Comparison of ENCODE assay signal across 30 cellular contexts in genomic region chr5:43642428-43642827, GRCh38. TPM values are rescaled to one million over a fixed set of nuclear protein-coding genes. Genes with fewer than 3 reads are reported as not detected.
A peak's percentile ranks its signal among the peaks of the same experiment; 100 is the strongest.
DNase-seq lines count a peak whose midpoint lies in the region; ATAC-seq and TF ChIP-seq lines count a peak whose summit lies in the region.
"Had no signal": no experiment of that assay in that cellular context is flagged by ENCODE, and none has a peak within 500 bp of the region (broad histone marks: within the 10 kb centered on the region; RNA-seq: fewer than 3 reads in every experiment).

No MANE protein-coding gene starts in this region.

- in situ Hi-C loops in gastrocnemius medialis (cut with MboI; ENCODE audit: low sequenced_read_pairs in 4 of 4): no loop called here

- peaks cover 68% of the 10 kb centered on the region for H3K4me1 ChIP-seq in adipocyte (ENCODE audit: control insufficient read depth, insufficient read depth, low read length)
- peaks cover 33 to 52% of the 10 kb centered on the region in 2 donors for H3K4me1 ChIP-seq in gastrocnemius medialis
- H3K4me1 ChIP-seq in mesenchymal stem cell (ENCODE audit: control insufficient read depth, insufficient read depth, low read depth, low read length): no peaks in the 10 kb centered on the region
- H3K4me1 ChIP-seq: body of pancreas, prostate gland had no signal

- DNase-seq in DMS79 (lab: John Stamatoyannopoulos, UW): peak; percentile 1
- no peak for DNase-seq in DMS79 treated with DMSO at 0.1 percent for 48 hours (lab: John Stamatoyannopoulos, UW)
- DNase-seq in adipocyte (ENCODE audit: low read depth): peak; percentile 69
- DNase-seq in fibroblast of the aortic adventitia (ENCODE audit: low read depth): peak; percentile 19
- no peak for DNase-seq in gastrocnemius medialis
- DNase-seq in mesenchymal stem cell: no peak
- DNase-seq in activated T-helper 1 cell treated with anti-CD3 and anti-CD28 coated beads, Interleukin-12 subunit alpha, Interleukin-12 subunit beta, Interleukin-2, Interleukin-4 antibody, amounts not matched to agents 30 ng/mL and 10 ng/mL and 1 ng/mL, durations not matched to agents 14 hours and 24 hours and 36 hours (ENCODE audit: low spot score): no peak
- no peak for DNase-seq in ecto neural progenitor cell (ENCODE audit: low spot score)
- DNase-seq: 8988T; activated CD4-positive, alpha-beta memory T cell treated with anti-CD3 and anti-CD28 coated beads for 36 hours; activated CD4-positive, CD25-positive, alpha-beta regulatory T cell treated with anti-CD3 and anti-CD28 coated beads, Interleukin-2, amount 50 U/mL, for 72 hours; activated naive CD4-positive, alpha-beta T cell treated with Interleukin-2 at 50 U/mL for 16 hours; activated T-cell treated with anti-CD3 and anti-CD28 coated beads, Interleukin-2, amount 50 U/mL, for 72 hours; body of pancreas; cerebellar nuclear complex; GOT3; HFFc6; naive B cell; NCI-H1092 treated with DMSO at 0.1 percent for 48 hours; NCI-H187; NCI-H524 treated with DMSO at 0.1 percent for 48 hours; PC-3; SHP77; stimulated activated CD4-positive, alpha-beta T cell treated with anti-CD3 and anti-CD28 coated beads, Interleukin-4, amount 100 ng/mL, for 24 hours had no signal

- H3K23ac ChIP-seq in mesenchymal stem cell (ENCODE audit: low read length in 2 of 2): no peak overlapping the region

- H2AFZ ChIP-seq in mesenchymal stem cell (ENCODE audit: low read depth, low read length): no peak overlapping the region

- peaks cover 12% of the 10 kb centered on the region for H3K79me1 ChIP-seq in mesenchymal stem cell (replicated peaks; ENCODE audit: low read length, poor library complexity, severe bottlenecking)

- no peaks in the 10 kb centered on the region for H3K9me3 ChIP-seq in adipocyte (ENCODE audit: control insufficient read depth, low read length)
- no peaks in the 10 kb centered on the region for H3K9me3 ChIP-seq in gastrocnemius medialis
- H3K9me3 ChIP-seq in mesenchymal stem cell (ENCODE audit: control insufficient read depth, low read length): no peaks in the 10 kb centered on the region
- H3K9me3 ChIP-seq: body of pancreas, neutrophil, prostate gland had no signal

- H3K4ac ChIP-seq in mesenchymal stem cell (ENCODE audit: low read depth in 1 of 2, low read length in 2 of 2): no peak overlapping the region

- H3K27me3 Mint-ChIP-seq in activated T-helper 1 cell treated with anti-CD3 and anti-CD28 coated beads, Interleukin-12 subunit alpha, Interleukin-12 subunit beta, Interleukin-2, Interleukin-4 antibody, amounts not matched to agents 30 ng/mL and 10 ng/mL and 1 ng/mL, durations not matched to agents 14 hours and 24 hours and 36 hours (ENCODE audit: insufficient read depth): no peaks in the 10 kb centered on the region
- H3K27me3 Mint-ChIP-seq: activated CD4-positive, alpha-beta memory T cell treated with anti-CD3 and anti-CD28 coated beads for 36 hours; naive B cell; type B pancreatic cell had no signal

- H3K36me3 ChIP-seq in adipocyte (ENCODE audit: control insufficient read depth, insufficient read depth, low read length, severe bottlenecking) (peaks cover 9% of the 10 kb centered on the region), gastrocnemius medialis (peaks cover 0 to 28% of the 10 kb centered on the region in 2 donors), mesenchymal stem cell (ENCODE audit: control insufficient read depth in 1 of 2, insufficient read depth in 2 of 2, low read depth in 1 of 2, low read length in 2 of 2) (peaks cover 3 to 21% of the 10 kb centered on the region in 2 experiments)
- H3K36me3 ChIP-seq: prostate gland had no signal

- no peak for TF ChIP-seq POLR2A in gastrocnemius medialis (IDR thresholded peaks at IDR 0.05)

- no peak overlapping the region for H3K27ac Mint-ChIP-seq in activated T-helper 1 cell treated with anti-CD3 and anti-CD28 coated beads, Interleukin-12 subunit alpha, Interleukin-12 subunit beta, Interleukin-2, Interleukin-4 antibody, amounts not matched to agents 30 ng/mL and 10 ng/mL and 1 ng/mL, durations not matched to agents 14 hours and 24 hours and 36 hours
- H3K27ac Mint-ChIP-seq: activated CD4-positive, alpha-beta memory T cell treated with anti-CD3 and anti-CD28 coated beads for 36 hours; activated T-cell treated with anti-CD3 and anti-CD28 coated beads, Interleukin-2, amount 50 U/mL, for 72 hours; mesothelial cell of epicardium; T-helper 2 cell treated with Interferon-gamma antibody and Interleukin-4, amounts not matched to agents 5 μg/mL and 100 μg/mL, for 36 hours; type B pancreatic cell had no signal

- H3K18ac ChIP-seq in mesenchymal stem cell (ENCODE audit: low read depth in 1 of 2, low read length in 2 of 2): no peak overlapping the region

- intact Hi-C loops in gastrocnemius medialis (cut with DNase I; ENCODE audit: low total_unique reads): no loop called here
- intact Hi-C loops in activated T-helper 1 cell treated with anti-CD3 and anti-CD28 coated beads, Interleukin-12 subunit alpha, Interleukin-12 subunit beta, Interleukin-2, Interleukin-4 antibody, amounts not matched to agents 30 ng/mL and 10 ng/mL and 1 ng/mL, durations not matched to agents 14 hours and 24 hours and 36 hours (cut with micrococcal nuclease): no loop called here

- H2BK12ac ChIP-seq in mesenchymal stem cell (ENCODE audit: low read length in 2 of 2): no peak overlapping the region

- no peak overlapping the region for H2BK15ac ChIP-seq in mesenchymal stem cell (ENCODE audit: low read depth, poor library complexity, severe bottlenecking)

- H3K36me3 Mint-ChIP-seq in activated T-helper 1 cell treated with anti-CD3 and anti-CD28 coated beads, Interleukin-12 subunit alpha, Interleukin-12 subunit beta, Interleukin-2, Interleukin-4 antibody, amounts not matched to agents 30 ng/mL and 10 ng/mL and 1 ng/mL, durations not matched to agents 14 hours and 24 hours and 36 hours (ENCODE audit: low read depth): peaks cover 8% of the 10 kb centered on the region
- H3K36me3 Mint-ChIP-seq: type B pancreatic cell had no signal

- H2BK5ac ChIP-seq in mesenchymal stem cell (ENCODE audit: low read depth, low read length, poor library complexity, severe bottlenecking): no peak overlapping the region

- 98% methylated on average over 2 of the region's 2 CpGs for WGBS in mesenchymal stem cell

- H3K4me3 ChIP-seq in adipocyte (ENCODE audit: low read length) (no peak overlapping the region), fibroblast of the aortic adventitia (ENCODE audit: low read depth, low read length) (no peak overlapping the region), gastrocnemius medialis (no peak overlapping the region), mesenchymal stem cell (ENCODE audit: insufficient read depth in 1 of 2, low read depth in 1 of 2, low read length in 2 of 2) (no peak overlapping the region)
- H3K4me3 ChIP-seq: body of pancreas, prostate gland had no signal

- peak overlapping the region; percentile 15 for H3K9ac ChIP-seq in adipocyte (ENCODE audit: low read length)
- H3K9ac ChIP-seq in mesenchymal stem cell (ENCODE audit: low read length): no peak overlapping the region

- H3K14ac ChIP-seq in mesenchymal stem cell (ENCODE audit: low read length in 2 of 2): no peak overlapping the region

- H2AK5ac ChIP-seq in mesenchymal stem cell (ENCODE audit: low read length, severe bottlenecking): no peak overlapping the region

- no peak overlapping the region for H3K4me2 ChIP-seq in mesenchymal stem cell (ENCODE audit: low read length, poor library complexity, severe bottlenecking)

- no peak overlapping the region for H3K4me3 Mint-ChIP-seq in activated T-helper 1 cell treated with anti-CD3 and anti-CD28 coated beads, Interleukin-12 subunit alpha, Interleukin-12 subunit beta, Interleukin-2, Interleukin-4 antibody, amounts not matched to agents 30 ng/mL and 10 ng/mL and 1 ng/mL, durations not matched to agents 14 hours and 24 hours and 36 hours
- H3K4me3 Mint-ChIP-seq: activated CD4-positive, alpha-beta memory T cell treated with anti-CD3 and anti-CD28 coated beads for 36 hours; activated T-cell treated with anti-CD3 and anti-CD28 coated beads, Interleukin-2, amount 50 U/mL, for 72 hours; HFFc6; mesothelial cell of epicardium; naive B cell; T-helper 2 cell treated with Interferon-gamma antibody and Interleukin-4, amounts not matched to agents 5 μg/mL and 100 μg/mL, for 36 hours; type B pancreatic cell had no signal

- H3K27me3 ChIP-seq in adipocyte (replicated peaks; ENCODE audit: control insufficient read depth, insufficient read depth, low read length): no peaks in the 10 kb centered on the region
- no peaks in the 10 kb centered on the region for H3K27me3 ChIP-seq in gastrocnemius medialis
- H3K27me3 ChIP-seq in mesenchymal stem cell (ENCODE audit: control insufficient read depth in 1 of 2, insufficient read depth in 1 of 2, low read length in 2 of 2): no peaks in the 10 kb centered on the region
- H3K27me3 ChIP-seq: body of pancreas, neutrophil had no signal

- H4K8ac ChIP-seq in mesenchymal stem cell (ENCODE audit: low read length): no peak overlapping the region

- H3K4me1 Mint-ChIP-seq in activated T-helper 1 cell treated with anti-CD3 and anti-CD28 coated beads, Interleukin-12 subunit alpha, Interleukin-12 subunit beta, Interleukin-2, Interleukin-4 antibody, amounts not matched to agents 30 ng/mL and 10 ng/mL and 1 ng/mL, durations not matched to agents 14 hours and 24 hours and 36 hours (ENCODE audit: low read depth): no peaks in the 10 kb centered on the region
- H3K4me1 Mint-ChIP-seq: mesothelial cell of epicardium had no signal

- H2BK120ac ChIP-seq in mesenchymal stem cell (ENCODE audit: low read depth, low read length): no peak overlapping the region

- no peak for ATAC-seq in gastrocnemius medialis
- ATAC-seq: activated T-cell treated with anti-CD3 and anti-CD28 coated beads, Interleukin-2, amount 50 U/mL, for 72 hours; body of pancreas; PC-3 had no signal

- H4K91ac ChIP-seq in mesenchymal stem cell (ENCODE audit: low read length): no peak overlapping the region

- no peak for TF ChIP-seq CTCF in fibroblast of the aortic adventitia (IDR thresholded peaks at IDR 0.05; ENCODE audit: insufficient read depth, low read length)
- TF ChIP-seq CTCF in gastrocnemius medialis (IDR thresholded peaks at IDR 0.05 in 4 of 5, conservative IDR thresholded peaks at IDR 0.05 in 1 of 5): no peak

- H3K9me3 Mint-ChIP-seq in activated T-helper 1 cell treated with anti-CD3 and anti-CD28 coated beads, Interleukin-12 subunit alpha, Interleukin-12 subunit beta, Interleukin-2, Interleukin-4 antibody, amounts not matched to agents 30 ng/mL and 10 ng/mL and 1 ng/mL, durations not matched to agents 14 hours and 24 hours and 36 hours: no peaks in the 10 kb centered on the region
- H3K9me3 Mint-ChIP-seq: activated CD4-positive, alpha-beta memory T cell treated with anti-CD3 and anti-CD28 coated beads for 36 hours; activated T-cell treated with anti-CD3 and anti-CD28 coated beads, Interleukin-2, amount 50 U/mL, for 72 hours; HFFc6; mesothelial cell of epicardium; naive B cell; T-helper 2 cell treated with Interferon-gamma antibody and Interleukin-4, amounts not matched to agents 5 μg/mL and 100 μg/mL, for 36 hours; type B pancreatic cell had no signal

- H3K27ac ChIP-seq in gastrocnemius medialis (peak overlapping the region in 3 of 4 donors; percentile 6 to 58 (median 39)), mesenchymal stem cell (ENCODE audit: low read length, poor library complexity, severe bottlenecking) (no peak overlapping the region)
- H3K27ac ChIP-seq: body of pancreas, C4-2B, neutrophil, prostate gland had no signal

RNA-seq across cellular contexts. Expression of gene NNT, which starts 39.4 kb away (rescaled TPM):
- total RNA-seq in fibroblast of the aortic adventitia (ENCODE audit: low replicate concordance) (54.2 and 80.3 TPM in 2 replicates), gastrocnemius medialis (100 to 1,000 TPM in 3 of 4 donors, 10 to 100 TPM in 1; 90.3 to 149 (median 127) TPM)
- polyA plus RNA-seq in mesenchymal stem cell (2013, experiment 1 of 2): 28.1 TPM
- 28.1 TPM for polyA plus RNA-seq in mesenchymal stem cell (2013, experiment 2 of 2)
- total RNA-seq in activated T-helper 1 cell treated with anti-CD3 and anti-CD28 coated beads, Interleukin-12 subunit alpha, Interleukin-12 subunit beta, Interleukin-2, Interleukin-4 antibody, amounts not matched to agents 30 ng/mL and 10 ng/mL and 1 ng/mL, durations not matched to agents 14 hours and 24 hours and 36 hours: 43.6 and 47.5 TPM in 2 replicates

Comparison
In these comparisons a context has a peak if more than half of its experiments do, and no peak if none do; other contexts are left out.
1. DNase-seq: peak in DMS79 (single experiment), adipocyte (single experiment) and fibroblast of the aortic adventitia (single experiment); none in DMS79 treated with DMSO at 0.1 percent for 48 hours (single experiment), gastrocnemius medialis (0 of 2), mesenchymal stem cell (single experiment), activated T-helper 1 cell treated with anti-CD3 and anti-CD28 coated beads, Interleukin-12 subunit alpha, Interleukin-12 subunit beta, Interleukin-2, Interleukin-4 antibody, amounts not matched to agents 30 ng/mL and 10 ng/mL and 1 ng/mL, durations not matched to agents 14 hours and 24 hours and 36 hours (single experiment) and ecto neural progenitor cell (single experiment).